24 cellular contexts compared by ENCODE assay signal in the genomic region with DNA sequence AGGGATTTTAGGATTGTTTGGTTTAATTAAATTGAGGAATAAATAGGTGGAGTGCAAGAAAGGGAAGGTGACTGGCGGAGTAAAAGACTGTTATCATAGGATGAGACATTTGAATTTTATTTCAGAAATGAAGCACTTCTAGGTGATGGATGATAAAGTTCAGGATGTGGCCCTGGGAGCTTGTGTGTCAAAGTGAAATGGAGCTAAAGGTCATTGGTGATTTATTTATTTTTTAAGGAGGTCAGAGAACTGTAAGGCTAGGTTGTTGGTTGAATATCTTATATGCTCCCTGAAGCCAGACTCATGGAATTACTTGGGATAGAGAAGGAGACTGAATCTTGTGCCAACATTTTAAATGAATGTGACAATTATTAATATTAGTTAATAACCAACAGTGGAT.
"Had no signal": no experiment of that assay in that cellular context is flagged by ENCODE, and none has a peak within 500 bp of the region (broad histone marks: within the 10 kb centered on the region; RNA-seq: fewer than 3 reads in every experiment).

No MANE protein-coding gene starts in this region.

- DNase-seq: colonic mucosa; cortex of kidney; effector CD8-positive, alpha-beta T cell; effector memory CD8-positive, alpha-beta T cell; endodermal cell; erythroblast; esophagus squamous epithelium; foreskin fibroblast; foreskin melanocyte; gastrocnemius medialis; heart left ventricle; hypothalamus; immature natural killer cell; islet precursor cell; kidney; kidney glomerular epithelial cell; left ventricle myocardium inferior; lower lobe of right lung; mesenchymal stem cell; mucosa of descending colon; naive B cell had no signal

- ATAC-seq: effector memory CD8-positive, alpha-beta T cell; esophagus mucosa; gastrocnemius medialis; heart left ventricle; lower lobe of right lung; mucosa of descending colon had no signal

- H3K4me3 ChIP-seq: colonic mucosa, esophagus squamous epithelium, gastrocnemius medialis, heart left ventricle, hepatocyte, left ventricle myocardium inferior, lower lobe of right lung, mucosa of descending colon had no signal

- H3K36me3 ChIP-seq: colonic mucosa, esophagus squamous epithelium, gastrocnemius medialis, lower lobe of right lung had no signal

- H3K4me1 ChIP-seq: colonic mucosa, gastrocnemius medialis, lower lobe of right lung had no signal

- H3K27me3 ChIP-seq: colonic mucosa, esophagus squamous epithelium, gastrocnemius medialis, heart left ventricle, hepatocyte had no signal

- H3K27ac ChIP-seq: colonic mucosa, epithelial cell of prostate, esophagus squamous epithelium, gastrocnemius medialis, heart left ventricle, hepatocyte, left ventricle myocardium inferior, lower lobe of right lung had no signal

- H3K9me3 ChIP-seq: colonic mucosa, esophagus squamous epithelium, gastrocnemius medialis, lower lobe of right lung, mucosa of descending colon had no signal
